Comparison of ENCODE assay signal across 8 cellular contexts in the genomic region with DNA sequence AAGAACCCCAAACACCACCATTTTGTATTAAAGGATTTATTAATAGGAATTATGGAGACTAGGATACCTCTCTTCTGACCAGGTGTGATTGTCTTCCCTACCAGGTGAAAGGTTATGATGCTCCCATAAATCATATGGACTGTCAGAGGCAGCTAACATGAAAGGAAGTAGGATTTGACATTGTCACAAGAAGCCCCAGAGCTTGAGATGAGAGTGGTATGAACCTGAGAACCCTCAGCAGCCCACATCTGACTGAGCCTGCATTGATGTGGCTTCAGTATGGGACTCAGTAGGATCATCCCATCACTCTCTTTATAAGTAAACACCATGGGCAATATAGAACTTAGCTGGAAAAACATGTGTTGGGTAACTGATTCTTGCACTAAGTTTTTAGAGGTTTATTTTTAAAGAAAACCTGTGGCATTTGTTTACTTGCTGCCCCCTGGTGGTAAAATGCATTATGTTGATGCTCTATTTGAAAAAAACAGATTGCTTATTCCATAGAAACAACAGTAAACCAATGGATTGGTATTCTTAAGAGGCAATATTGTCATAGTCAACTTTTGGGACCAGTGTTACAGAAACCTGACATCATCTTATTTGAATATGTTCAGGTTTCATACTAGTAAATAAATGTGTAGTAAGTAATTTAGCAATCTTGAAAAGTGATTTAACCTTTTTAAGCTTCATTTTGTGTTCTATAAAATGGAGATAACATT. TPM values are rescaled to one million over a fixed set of nuclear protein-coding genes. Genes with fewer than 3 reads are reported as not detected.
A peak's percentile ranks its signal among the peaks of the same experiment; 100 is the strongest.
DNase-seq lines count a peak whose midpoint lies in the region; ATAC-seq and TF ChIP-seq lines count a peak whose summit lies in the region.

No MANE protein-coding gene starts in this region.

- POLR2A ChIA-PET in BJ (lab: Charles Lee): no interaction called here

- DNase-seq in BJ (ENCODE audit: low read depth): no peak
- peak; percentile 42 for DNase-seq in GM03348 (ENCODE audit: low spot score)
- DNase-seq in NCI-H526 (lab: John Stamatoyannopoulos, UW): peak; percentile 37 to 79
- no peak for DNase-seq in right lobe of liver
- no peak for DNase-seq in Ammon's horn (ENCODE audit: low spot score)

- H3K27me3 ChIP-seq in BJ (ENCODE audit: control insufficient read depth, insufficient read depth, low read length) (no peaks in the 10 kb centered on the region), right lobe of liver (no peaks in the 10 kb centered on the region)

- no peaks in the 10 kb centered on the region for H3K9me3 ChIP-seq in right lobe of liver

- H3K9me3 Mint-ChIP-seq in brain: no peaks in the 10 kb centered on the region

- H3K36me3 Mint-ChIP-seq in brain: peaks cover 9% of the 10 kb centered on the region

- no peak for TF ChIP-seq POLR2A in right lobe of liver (IDR thresholded peaks at IDR 0.05)

- H3K36me3 ChIP-seq in BJ (ENCODE audit: control insufficient read depth, insufficient read depth, low read length) (no peaks in the 10 kb centered on the region), right lobe of liver (peaks cover 0 to 22% (median 0%) of the 10 kb centered on the region in 4 donors)

- no peak overlapping the region for H3K27ac ChIP-seq in right lobe of liver

- no peaks in the 10 kb centered on the region for H3K4me1 Mint-ChIP-seq in brain

- H3K4me3 Mint-ChIP-seq in brain: no peak overlapping the region

- peak in 3 of 4 donors; percentile 48 to 67 (median 65) for ATAC-seq in right lobe of liver
- ATAC-seq in GM18909 (IDR thresholded peaks at IDR 0.05; ENCODE audit: poor library complexity, unreplicated experiment): no peak
- no peak for ATAC-seq in HG03108 (IDR thresholded peaks at IDR 0.05; ENCODE audit: unreplicated experiment)

- TF ChIP-seq CTCF in BJ (IDR thresholded peaks at IDR 0.05; ENCODE audit: insufficient read depth, low read depth, low read length) (peak; percentile 58), brain (conservative IDR thresholded peaks at IDR 0.05) (peak; percentile 74 to 81), right lobe of liver (IDR thresholded peaks at IDR 0.05) (peak; percentile 72 to 83 (median 74))

- peak overlapping the region in 1 of 5 experiments; percentile 8 for H3K27ac Mint-ChIP-seq in brain

- CTCF ChIA-PET in BJ (lab: Yijun Ruan, JAX): interaction anchor here (0.8 to 3.3 kb wide), 16 partner anchors 8 to 721 kb away, joined by 3 to 19 read pairs (median 5); no protein-coding TSS in a partner anchor

- H3K4me3 ChIP-seq in BJ (ENCODE audit: low read depth, low read length) (no peak overlapping the region), right lobe of liver (no peak overlapping the region)

- H3K27me3 Mint-ChIP-seq in brain: no peaks in the 10 kb centered on the region

- intact Hi-C loops in right lobe of liver (cut with DNase I): no loop called here

- no peaks in the 10 kb centered on the region for H3K4me1 ChIP-seq in right lobe of liver

RNA-seq across cellular contexts. Expression of gene CACYBP, which starts 16.6 kb away (rescaled TPM):
- polyA plus RNA-seq in BJ (2011; rRNA removed) (20.5 and 40.5 TPM in 2 replicates), brain (ENCODE audit: insufficient read depth, low read depth, low replicate concordance) (181 TPM)
- polyA minus RNA-seq in BJ (2011; rRNA and poly(A)+ RNA removed): 2.7 and 4.1 TPM in 2 replicates
- total RNA-seq in right lobe of liver: 10 to 100 TPM; 20.3 to 60.0 (median 31.2) TPM

RNA-seq across cellular contexts. Expression of gene MRPS14, which starts 40.1 kb away (rescaled TPM):
- polyA plus RNA-seq in BJ (2011; rRNA removed): 22.4 and 33.3 TPM in 2 replicates
- 7.0 and 9.8 TPM in 2 replicates for polyA minus RNA-seq in BJ (2011; rRNA and poly(A)+ RNA removed)
- 32.8 TPM for polyA plus RNA-seq in brain (ENCODE audit: insufficient read depth, low read depth, low replicate concordance)
- 10 to 100 TPM in 5 of 6 experiments, 1 to 10 TPM in 1; 9.4 to 22.8 (median 18.8) TPM for total RNA-seq in right lobe of liver

Comparison
In these comparisons a context has a peak if more than half of its experiments do, and no peak if none do; other contexts are left out.
1. DNase-seq: peak in GM03348 (single experiment) and NCI-H526 (2 of 2); none in BJ (single experiment), right lobe of liver (0 of 3) and Ammon's horn (single experiment).
2. ATAC-seq: peak in right lobe of liver (3 of 4); none in GM18909 (single experiment) and HG03108 (single experiment).
3. Peak in every context shown above with its lines, with median percentiles within 50 percentile points of each other: CTCF ChIP-seq.